Comparison of ENCODE assay signal across 21 cellular contexts in the genomic region with DNA sequence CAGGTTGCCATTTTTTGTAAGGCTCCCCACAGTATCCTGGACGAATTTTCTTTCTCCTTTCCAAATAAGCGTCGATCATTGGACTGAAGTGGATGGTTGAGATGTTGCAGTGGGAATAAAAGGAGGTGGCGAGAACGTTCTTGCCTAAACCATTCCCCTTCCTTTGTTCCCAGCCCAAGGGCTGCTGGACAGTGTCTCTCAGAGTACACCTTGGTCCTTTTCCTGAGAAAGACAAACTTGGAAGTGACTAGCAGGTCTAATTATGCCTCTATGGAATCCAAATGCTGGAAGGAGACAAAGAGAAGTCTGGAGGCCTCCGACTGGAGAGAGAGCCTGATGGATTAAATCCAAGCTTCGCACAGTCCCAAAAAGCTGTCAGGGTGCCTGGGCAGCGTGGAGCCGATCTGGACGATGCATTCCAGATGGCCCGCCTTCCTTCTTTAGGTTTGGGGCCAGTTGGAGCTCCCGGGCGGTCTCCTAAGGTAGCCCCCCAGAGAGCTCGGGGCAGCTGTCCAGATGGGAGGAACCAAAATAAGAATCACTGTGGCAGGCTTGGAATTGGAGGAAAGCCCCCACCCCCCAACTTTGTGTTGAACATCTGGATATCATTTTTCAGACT. TPM values are rescaled to one million over a fixed set of nuclear protein-coding genes. Genes with fewer than 3 reads are reported as not detected.
DNase-seq lines count a peak whose midpoint lies in the region; ATAC-seq, FAIRE-seq and TF ChIP-seq lines count a peak whose summit lies in the region.
"Had no signal": no experiment of that assay in that cellular context is flagged by ENCODE, and none has a peak within 500 bp of the region (broad histone marks: within the 10 kb centered on the region; RNA-seq: fewer than 3 reads in every experiment).

No MANE protein-coding gene starts in this region.

- H3K4me1 Mint-ChIP-seq in activated T-helper 2 cell treated with anti-CD3 and anti-CD28 coated beads, Interferon-gamma antibody, Interleukin-2, Interleukin-4, amounts not matched to agents 10 μg/mL and 5 μg/mL and 100 μg/mL, durations not matched to agents 14 hours and 24 hours and 36 hours (ENCODE audit: low read depth): peaks cover 9% of the 10 kb centered on the region
- peaks cover 4 to 5% of the 10 kb centered on the region in 2 experiments for H3K4me1 Mint-ChIP-seq in H9
- no peaks in the 10 kb centered on the region for H3K4me1 Mint-ChIP-seq in CD8-positive, alpha-beta T cell (ENCODE audit: low read depth)
- H3K4me1 Mint-ChIP-seq: activated naive CD4-positive, alpha-beta T cell treated with anti-CD3 and anti-CD28 coated beads, Interleukin-2, amount 10 ng/mL, durations not matched to agents 7 days and 5 days had no signal

- no peak overlapping the region for H2BK12ac ChIP-seq in H9 (ENCODE audit: insufficient read length, low read depth, low read length)

- CTCF ChIA-PET in CD8-positive, alpha-beta T cell (lab: Charles Lee): interaction anchor here (1.1 to 1.8 kb wide), 3 partner anchors 9 to 16 kb away, joined by 3 to 7 read pairs (median 3); no protein-coding TSS in a partner anchor

- H3K27ac Mint-ChIP-seq in activated T-helper 2 cell treated with anti-CD3 and anti-CD28 coated beads, Interferon-gamma antibody, Interleukin-2, Interleukin-4, amounts not matched to agents 10 μg/mL and 5 μg/mL and 100 μg/mL, durations not matched to agents 14 hours and 24 hours and 36 hours: no peak overlapping the region
- H3K27ac Mint-ChIP-seq in H9: no peak overlapping the region
- H3K27ac Mint-ChIP-seq in CD8-positive, alpha-beta T cell: no peak overlapping the region
- H3K27ac Mint-ChIP-seq: activated naive CD4-positive, alpha-beta T cell treated with anti-CD3 and anti-CD28 coated beads, Interleukin-2, amount 10 ng/mL, durations not matched to agents 7 days and 5 days; IgD-negative memory B cell had no signal

- H2BK20ac ChIP-seq in H9 (ENCODE audit: low read depth, low read length, poor library complexity, severe bottlenecking): no peak overlapping the region

- no peak for TF ChIP-seq POLR2A in suprapubic skin (IDR thresholded peaks at IDR 0.05)

- no peaks in the 10 kb centered on the region for H3K36me3 Mint-ChIP-seq in activated T-helper 2 cell treated with anti-CD3 and anti-CD28 coated beads, Interferon-gamma antibody, Interleukin-2, Interleukin-4, amounts not matched to agents 10 μg/mL and 5 μg/mL and 100 μg/mL, durations not matched to agents 14 hours and 24 hours and 36 hours (ENCODE audit: low read depth)
- H3K36me3 Mint-ChIP-seq in H9 (ENCODE audit: insufficient read depth in 1 of 3, low read depth in 3 of 3): no peaks in the 10 kb centered on the region
- H3K36me3 Mint-ChIP-seq in CD8-positive, alpha-beta T cell: no peaks in the 10 kb centered on the region
- H3K36me3 Mint-ChIP-seq: activated naive CD4-positive, alpha-beta T cell treated with anti-CD3 and anti-CD28 coated beads, Interleukin-2, amount 10 ng/mL, durations not matched to agents 7 days and 5 days; IgD-negative memory B cell had no signal

- no peak overlapping the region for H3K23ac ChIP-seq in H9 (ENCODE audit: insufficient read length, low read depth, low read length)

- H3K9me3 ChIP-seq in suprapubic skin (no peaks in the 10 kb centered on the region), H9 (ENCODE audit: control insufficient read depth, low read depth, low read length) (no peaks in the 10 kb centered on the region)
- H3K9me3 ChIP-seq in CD8-positive, alpha-beta T cell (ENCODE audit: low read length): no peaks in the 10 kb centered on the region
- H3K9me3 ChIP-seq: Caco-2, vagina had no signal

- no peak overlapping the region for H3T11ph ChIP-seq in H9 (ENCODE audit: low read length)

- no peak overlapping the region for H2BK15ac ChIP-seq in H9 (ENCODE audit: low read depth, low read length)

- no peak overlapping the region for H3K18ac ChIP-seq in H9 (ENCODE audit: insufficient read length, low read depth, low read length)

- peaks cover 13% of the 10 kb centered on the region for H3K27me3 Mint-ChIP-seq in activated T-helper 2 cell treated with anti-CD3 and anti-CD28 coated beads, Interferon-gamma antibody, Interleukin-2, Interleukin-4, amounts not matched to agents 10 μg/mL and 5 μg/mL and 100 μg/mL, durations not matched to agents 14 hours and 24 hours and 36 hours (ENCODE audit: low read depth)
- 0 out of 2 replicates have a peak, but pooled peaks cover 4% of the 10 kb centered on the region for H3K27me3 Mint-ChIP-seq in H9 (ENCODE audit: low read depth)
- H3K27me3 Mint-ChIP-seq in CD8-positive, alpha-beta T cell (ENCODE audit: low read depth): peaks cover 33% of the 10 kb centered on the region

- H3K79me1 ChIP-seq in H9 (ENCODE audit: insufficient read depth, low read depth, low read length, poor library complexity, severe bottlenecking): no peaks in the 10 kb centered on the region

- H4K8ac ChIP-seq in H9 (replicated peaks; ENCODE audit: insufficient read length, low read depth, low read length): no peak overlapping the region

- H3K36me3 ChIP-seq in suprapubic skin: no peaks in the 10 kb centered on the region
- no peaks in the 10 kb centered on the region for H3K36me3 ChIP-seq in CD8-positive, alpha-beta T cell (ENCODE audit: insufficient read depth, low read length)
- H3K36me3 ChIP-seq: vagina had no signal

- H3K4me1 ChIP-seq in suprapubic skin: peaks cover 26% of the 10 kb centered on the region
- H3K4me1 ChIP-seq in H9 (ENCODE audit: insufficient read depth, low read length): no peaks in the 10 kb centered on the region
- H3K4me1 ChIP-seq in CD8-positive, alpha-beta T cell (ENCODE audit: insufficient read depth, low read length): no peaks in the 10 kb centered on the region
- H3K4me1 ChIP-seq: Caco-2, foreskin keratinocyte had no signal

- no peak overlapping the region for H3K14ac ChIP-seq in H9 (ENCODE audit: insufficient read depth, low read length)

- no peak overlapping the region for H3K4me2 ChIP-seq in H9 (ENCODE audit: insufficient read depth, insufficient read length, low read length)

- H3K4me3 ChIP-seq in suprapubic skin: no peak overlapping the region
- H3K4me3 ChIP-seq in CD8-positive, alpha-beta T cell (ENCODE audit: low read depth, low read length): no peak overlapping the region
- H3K4me3 ChIP-seq: vagina had no signal

- H3K56ac ChIP-seq in H9 (ENCODE audit: insufficient read length, low read depth, low read length): no peak overlapping the region

- no peaks in the 10 kb centered on the region for H4K20me1 ChIP-seq in H9 (ENCODE audit: control insufficient read depth, insufficient read depth, insufficient read length)

- no peaks in the 10 kb centered on the region for H3K23me2 ChIP-seq in H9 (ENCODE audit: insufficient read length, low read depth, low read length, poor library complexity, severe bottlenecking)

- H2BK5ac ChIP-seq in H9 (ENCODE audit: insufficient read length, low read length): no peak overlapping the region

- H3K27me3 ChIP-seq in suprapubic skin: no peaks in the 10 kb centered on the region
- no peaks in the 10 kb centered on the region for H3K27me3 ChIP-seq in H9 (ENCODE audit: insufficient read depth, low read length)
- no peaks in the 10 kb centered on the region for H3K27me3 ChIP-seq in CD8-positive, alpha-beta T cell (ENCODE audit: insufficient read depth, low read length)
- H3K27me3 ChIP-seq: vagina had no signal

- no peaks in the 10 kb centered on the region for H3K79me2 ChIP-seq in H9 (ENCODE audit: insufficient read depth, low read length)

- no peaks in the 10 kb centered on the region for H3K9me3 Mint-ChIP-seq in activated T-helper 2 cell treated with anti-CD3 and anti-CD28 coated beads, Interferon-gamma antibody, Interleukin-2, Interleukin-4, amounts not matched to agents 10 μg/mL and 5 μg/mL and 100 μg/mL, durations not matched to agents 14 hours and 24 hours and 36 hours
- H3K9me3 Mint-ChIP-seq in H9: no peaks in the 10 kb centered on the region
- H3K9me3 Mint-ChIP-seq in CD8-positive, alpha-beta T cell: no peaks in the 10 kb centered on the region
- H3K9me3 Mint-ChIP-seq: activated naive CD4-positive, alpha-beta T cell treated with anti-CD3 and anti-CD28 coated beads, Interleukin-2, amount 10 ng/mL, durations not matched to agents 7 days and 5 days; IgD-negative memory B cell had no signal

- H4K5ac ChIP-seq in H9 (ENCODE audit: insufficient read length, low read depth, low read length): no peak overlapping the region

- no peak overlapping the region for H3K4me3 Mint-ChIP-seq in activated T-helper 2 cell treated with anti-CD3 and anti-CD28 coated beads, Interferon-gamma antibody, Interleukin-2, Interleukin-4, amounts not matched to agents 10 μg/mL and 5 μg/mL and 100 μg/mL, durations not matched to agents 14 hours and 24 hours and 36 hours (ENCODE audit: low read depth)
- no peak overlapping the region for H3K4me3 Mint-ChIP-seq in H9
- no peak overlapping the region for H3K4me3 Mint-ChIP-seq in CD8-positive, alpha-beta T cell
- H3K4me3 Mint-ChIP-seq: activated naive CD4-positive, alpha-beta T cell treated with anti-CD3 and anti-CD28 coated beads, Interleukin-2, amount 10 ng/mL, durations not matched to agents 7 days and 5 days; IgD-negative memory B cell had no signal

- no peak overlapping the region for H3K27ac ChIP-seq in suprapubic skin
- H3K27ac ChIP-seq in H9 (ENCODE audit: insufficient read length, low read depth, low read length): no peak overlapping the region
- H3K27ac ChIP-seq in CD8-positive, alpha-beta T cell (ENCODE audit: low read depth, low read length): no peak overlapping the region
- H3K27ac ChIP-seq: foreskin keratinocyte had no signal

- H4K91ac ChIP-seq in H9 (ENCODE audit: insufficient read length, low read depth, low read length): no peak overlapping the region

- no peak overlapping the region for H2BK120ac ChIP-seq in H9 (ENCODE audit: low read depth, low read length, poor library complexity, severe bottlenecking)

- TF ChIP-seq CTCF in suprapubic skin (IDR thresholded peaks at IDR 0.05) (no peak), H9 (conservative IDR thresholded peaks at IDR 0.05) (no peak)
- no peak for TF ChIP-seq CTCF in CD8-positive, alpha-beta T cell (IDR thresholded peaks at IDR 0.05)

- H3K4ac ChIP-seq in H9 (ENCODE audit: low read depth, low read length): no peak overlapping the region

- ATAC-seq in left lobe of liver: peak; percentile 29
- ATAC-seq in CD8-positive, alpha-beta T cell: no peak
- ATAC-seq: foreskin keratinocyte had no signal

- intact Hi-C loops in activated T-helper 2 cell treated with anti-CD3 and anti-CD28 coated beads, Interferon-gamma antibody, Interleukin-2, Interleukin-4, amounts not matched to agents 10 μg/mL and 5 μg/mL and 100 μg/mL, durations not matched to agents 14 hours and 24 hours and 36 hours (cut with micrococcal nuclease): no loop called here
- intact Hi-C loops in CD8-positive, alpha-beta T cell (cut with DNase I, micrococcal nuclease): no loop called here

- 65% methylated on average over 14 of the region's 14 CpGs for WGBS in suprapubic skin
- WGBS in H9 (ENCODE audit: extremely low coverage, insufficient read length, low lambda C conversion rate): no CpG with 5 or more reads among the region's 14 CpGs

- H2AFZ ChIP-seq in H9 (ENCODE audit: low read length): no peak overlapping the region

- FAIRE-seq in endometrium (lab: Jason Lieb, UNC): peak; percentile 60

- peak; percentile 75 for DNase-seq in GM04504 (ENCODE audit: low read depth)
- DNase-seq in left lobe of liver (ENCODE audit: low spot score): no peak
- DNase-seq in suprapubic skin (ENCODE audit: low spot score in 2 of 2): no peak
- DNase-seq in activated T-helper 2 cell treated with anti-CD3 and anti-CD28 coated beads, Interferon-gamma antibody, Interleukin-2, Interleukin-4, amounts not matched to agents 10 μg/mL and 5 μg/mL and 100 μg/mL, durations not matched to agents 14 hours and 24 hours and 36 hours (ENCODE audit: low spot score): no peak
- DNase-seq in HuH-7.5 (ENCODE audit: low spot score): no peak
- no peak for DNase-seq in H9
- DNase-seq in CD8-positive, alpha-beta T cell: no peak
- DNase-seq: activated naive CD4-positive, alpha-beta T cell treated with anti-CD3 and anti-CD28 coated beads, Interleukin-2, amount 10 ng/mL, durations not matched to agents 7 days and 5 days; Caco-2; effector CD8-positive, alpha-beta T cell; foreskin keratinocyte; GF-D8; midbrain; MV-4-11; NCI-H2107; SHP77; stimulated activated CD4-positive, alpha-beta T cell treated with anti-CD3 and anti-CD28 coated beads, Interleukin-4, amount 100 ng/mL, for 4 hours; T-helper 2 cell had no signal

- POLR2A ChIA-PET in CD8-positive, alpha-beta T cell (lab: Charles Lee): no interaction called here

- H3K9ac ChIP-seq in H9 (ENCODE audit: extremely low read depth, insufficient read length, low read length): no peak overlapping the region

- H2AK5ac ChIP-seq in H9 (ENCODE audit: insufficient read length, low read length): no peak overlapping the region

- TF ChIP-seq EP300 in suprapubic skin (IDR thresholded peaks at IDR 0.05): peak; percentile 24

RNA-seq across cellular contexts. Expression of a gene that starts 32.9 kb away (rescaled TPM):
- total RNA-seq in left lobe of liver: 5.5 TPM
- 10 to 100 TPM; 15.0 to 26.7 (median 17.8) TPM for total RNA-seq in suprapubic skin
- 6.2 and 6.7 TPM in 2 replicates for total RNA-seq in activated T-helper 2 cell treated with anti-CD3 and anti-CD28 coated beads, Interferon-gamma antibody, Interleukin-2, Interleukin-4, amounts not matched to agents 10 μg/mL and 5 μg/mL and 100 μg/mL, durations not matched to agents 14 hours and 24 hours and 36 hours
- total RNA-seq in H9 (2021): 14.0 and 15.1 TPM in 2 replicates
- total RNA-seq in CD8-positive, alpha-beta T cell: 10 to 100 TPM; 13.5 to 13.6 TPM

RNA-seq across cellular contexts. Expression of a gene that starts 49.1 kb away (rescaled TPM):
- total RNA-seq in left lobe of liver (5.4 TPM), suprapubic skin (10 to 100 TPM; 10.2 to 20.6 (median 18.8) TPM), H9 (2021) (13.6 and 15.1 TPM in 2 replicates)
- 11.1 and 14.0 TPM in 2 replicates for total RNA-seq in activated T-helper 2 cell treated with anti-CD3 and anti-CD28 coated beads, Interferon-gamma antibody, Interleukin-2, Interleukin-4, amounts not matched to agents 10 μg/mL and 5 μg/mL and 100 μg/mL, durations not matched to agents 14 hours and 24 hours and 36 hours
- total RNA-seq in CD8-positive, alpha-beta T cell: 10 to 100 TPM; 14.4 to 15.8 TPM

RNA-seq across cellular contexts. Expression of a gene that starts 49.3 kb away (rescaled TPM):
- total RNA-seq in left lobe of liver (7.6 TPM), suprapubic skin (10 to 100 TPM; 13.1 to 26.1 (median 23.7) TPM), H9 (2021) (29.1 and 32.0 TPM in 2 replicates)
- total RNA-seq in activated T-helper 2 cell treated with anti-CD3 and anti-CD28 coated beads, Interferon-gamma antibody, Interleukin-2, Interleukin-4, amounts not matched to agents 10 μg/mL and 5 μg/mL and 100 μg/mL, durations not matched to agents 14 hours and 24 hours and 36 hours: 24.8 and 27.4 TPM in 2 replicates
- 1 to 10 TPM; 4.7 to 5.5 TPM for total RNA-seq in CD8-positive, alpha-beta T cell
